In genomic region chr6:156851447-156851846, GRCh38 we compare ENCODE assay signal across 12 cellular contexts.
DNase-seq lines count a peak whose midpoint lies in the region; ATAC-seq lines count a peak whose summit lies in the region.
"Had no signal": no experiment of that assay in that cellular context is flagged by ENCODE, and none has a peak within 500 bp of the region (broad histone marks: within the 10 kb centered on the region; RNA-seq: fewer than 3 reads in every experiment).

No MANE protein-coding gene starts in this region.

- H3K9ac ChIP-seq in BLaER1, result 0 out of 2 replicates have a peak overlapping the region, but pooled peaks have one; percentile 8

- H3K36me3 ChIP-seq in BLaER1, result peaks cover 10% of the 10 kb centered on the region; the same call in 1 of the 2 replicates
- H3K36me3 ChIP-seq: tibial nerve had no signal

- H3K9me3 ChIP-seq in BLaER1, result no peaks in the 10 kb centered on the region
- H3K9me3 ChIP-seq: tibial nerve had no signal

- H3K4me1 ChIP-seq in BLaER1, result peaks cover 72% of the 10 kb centered on the region

- peak overlapping the region; percentile 89 for H3K4me2 ChIP-seq in BLaER1

- ATAC-seq in GM21515 (IDR thresholded peaks at IDR 0.05; ENCODE audit: unreplicated experiment), result peak; percentile 37
- ATAC-seq in left cardiac atrium, result peak; percentile 18 to 41
- no peak for ATAC-seq in HG02884 (IDR thresholded peaks at IDR 0.05; ENCODE audit: unreplicated experiment)
- ATAC-seq: esophagus mucosa had no signal

- H4K20me1 ChIP-seq in BLaER1, result peaks cover 100% of the 10 kb centered on the region

- H3K4me3 ChIP-seq in BLaER1, result 0 out of 2 replicates have a peak overlapping the region, but pooled peaks have one; percentile 8
- H3K4me3 ChIP-seq: tibial nerve had no signal

- DNase-seq in MV-4-11 (lab: John Stamatoyannopoulos, UW), result peak; percentile 9
- no peak for DNase-seq in left cardiac atrium
- no peak for DNase-seq in cortex of kidney (lab: John Stamatoyannopoulos, UW)
- no peak for DNase-seq in activated effector memory CD4-positive, alpha-beta T cell treated with anti-CD3 and anti-CD28 coated beads, Interleukin-2, amount 50 U/mL, for 16 hours
- no peak for DNase-seq in NCI-H1694 (lab: John Stamatoyannopoulos, UW)
- DNase-seq: DMS53, SIG-M5 had no signal

- H3K27ac ChIP-seq in BLaER1, result peak overlapping the region; percentile 62
- H3K27ac ChIP-seq: tibial nerve had no signal

- H3K27me3 ChIP-seq in BLaER1, result no peaks in the 10 kb centered on the region
- H3K27me3 ChIP-seq: tibial nerve had no signal

- intact Hi-C loops in left cardiac atrium (cut with DNase I), result no loop called here
